ENCODE assay signal across 8 cellular contexts in genomic region chr17:8123695-8124349, GRCh38. TPM values are rescaled to one million over a fixed set of nuclear protein-coding genes. Genes with fewer than 3 reads are reported as not detected.
DNase-seq lines count a peak whose midpoint lies in the region; ATAC-seq, FAIRE-seq and TF ChIP-seq lines count a peak whose summit lies in the region.

HES7 (minus strand) TSS chr17:8124106; CDS start chr17:8124084, 22 bp downstream.

- H3K4me1 ChIP-seq in KMS-11 (ENCODE audit: low read depth, poor library complexity, severe bottlenecking): no peaks in the 10 kb centered on the region
- peaks cover 2 to 82% (median 63%) of the 10 kb centered on the region in 3 donors for H3K4me1 ChIP-seq in gastroesophageal sphincter

- H3K27ac Mint-ChIP-seq in naive B cell: peak within 1 kb of the TSS; percentile 76 to 100 (median 98)

- peak within 1 kb of the TSS; percentile 83 to 98 (median 94) for H3K4me3 Mint-ChIP-seq in naive B cell

- DNase-seq in Daoy (ENCODE audit: low read depth): peak; percentile 51
- DNase-seq in bronchial epithelial cell (ENCODE audit: low read depth): no peak
- no peak for DNase-seq in naive B cell
- DNase-seq in HT-29 (ENCODE audit: low spot score): no peak
- no peak for DNase-seq in inferior parietal cortex (ENCODE audit: extremely low spot score)
- DNase-seq in GM12892 (ENCODE audit: insufficient read length): no peak

- no peaks in the 10 kb centered on the region for H4K20me1 ChIP-seq in KMS-11 (ENCODE audit: insufficient read depth)

- H3K9me3 ChIP-seq in gastroesophageal sphincter: no peaks in the 10 kb centered on the region

- H3K27ac ChIP-seq in KMS-11 (no peak within 1 kb of the TSS), gastroesophageal sphincter (peak within 1 kb of the TSS in 2 of 4 donors; percentile 4 to 68)

- no peak for TF ChIP-seq EP300 in gastroesophageal sphincter (IDR thresholded peaks at IDR 0.05)

- ATAC-seq in naive B cell (ENCODE audit: low read depth in 2 of 2) (no peak), gastroesophageal sphincter (no peak)

- H3K36me3 Mint-ChIP-seq in naive B cell: no peaks in the 10 kb centered on the region

- H2AFZ ChIP-seq in KMS-11 (ENCODE audit: low read depth): peak within 1 kb of the TSS; percentile 30; the same call in 1 of the 2 replicates

- peaks cover 35 to 57% (median 55%) of the 10 kb centered on the region in 3 donors for H3K27me3 Mint-ChIP-seq in naive B cell

- H3K27me3 ChIP-seq in KMS-11 (ENCODE audit: insufficient read depth, low read depth) (no peaks in the 10 kb centered on the region), bronchial epithelial cell (ENCODE audit: control insufficient read depth, insufficient read depth, low read length) (peaks cover 3% of the 10 kb centered on the region), gastroesophageal sphincter (peaks cover 70% of the 10 kb centered on the region)

- no peak within 1 kb of the TSS for H3K9ac ChIP-seq in KMS-11

- TF ChIP-seq POLR2A in gastroesophageal sphincter (IDR thresholded peaks at IDR 0.05) (no peak), GM12892 (IDR thresholded peaks at IDR 0.05; ENCODE audit: low read depth, low read length) (no peak)

- H3K9me3 Mint-ChIP-seq in naive B cell: peaks cover 0 to 10% (median 1%) of the 10 kb centered on the region in 7 donors

- peak within 1 kb of the TSS; percentile 48; the same call in 1 of the 2 replicates for H3K4me2 ChIP-seq in KMS-11

- WGBS in gastroesophageal sphincter (ENCODE audit: low coverage in 1 of 2), 2 donors: 0 to 3% methylated on average over 12 to 16 of the region's 29 CpGs

- peaks cover 68 to 79% (median 76%) of the 10 kb centered on the region in 3 donors for H3K4me1 Mint-ChIP-seq in naive B cell

- no peaks in the 10 kb centered on the region for H3K36me3 ChIP-seq in KMS-11 (ENCODE audit: insufficient read depth)
- no peaks in the 10 kb centered on the region for H3K36me3 ChIP-seq in bronchial epithelial cell (ENCODE audit: control insufficient read depth, insufficient read depth, low read length)
- no peaks in the 10 kb centered on the region for H3K36me3 ChIP-seq in gastroesophageal sphincter

- TF ChIP-seq CTCF in KMS-11 (conservative IDR thresholded peaks at IDR 0.05; ENCODE audit: low read depth, low read length) (no peak), bronchial epithelial cell (IDR thresholded peaks at IDR 0.05; ENCODE audit: insufficient read depth, low read length, severe bottlenecking) (no peak), gastroesophageal sphincter (IDR thresholded peaks at IDR 0.05) (no peak)

- H3K79me2 ChIP-seq in KMS-11 (ENCODE audit: insufficient read depth, low read depth): no peaks in the 10 kb centered on the region

- FAIRE-seq in bronchial epithelial cell (lab: Jason Lieb, UNC) (no peak), GM12892 (lab: Jason Lieb, UNC) (no peak)

- H3K4me3 ChIP-seq in KMS-11 (IDR thresholded peaks at IDR 0.05; ENCODE audit: insufficient read depth, low read depth, low read length) (no peak within 1 kb of the TSS), bronchial epithelial cell (ENCODE audit: low read depth, low read length) (peak within 1 kb of the TSS; percentile 45), gastroesophageal sphincter (peak within 1 kb of the TSS in 1 of 2 donors; percentile 75)

RNA-seq across cellular contexts. Expression of gene HES7, which starts in this region (rescaled TPM):
- total RNA-seq in Daoy (2014; rRNA removed; shearing (Covaris generic)): 0.40 and 0.92 TPM in 2 replicates
- 0.13 and 1.3 TPM in 2 replicates for total RNA-seq in bronchial epithelial cell
- polyA plus RNA-seq in naive B cell (ENCODE audit: low read depth in 6 of 6): not detected
- total RNA-seq in gastroesophageal sphincter: under 1 TPM in 2 of 4 donors, not detected in 2; 0.89 to 0.94 TPM
- 0.61 and 0.76 TPM in 2 replicates for total RNA-seq in HT-29 (2014; rRNA removed; shearing (Covaris generic))
- polyA plus RNA-seq in GM12892 (2012; ENCODE audit: missing spikeins): 0.21 TPM

Comparison
In these comparisons a context has a peak if more than half of its experiments do, and no peak if none do; other contexts are left out.
1. Peak in DNase-seq in Daoy; RNA of the gene not detected or under 1 TPM.